In genomic region chr17:77600346-77600745, GRCh38 we compare ENCODE assay signal across 16 cellular contexts.
"Had no signal": no experiment of that assay in that cellular context is flagged by ENCODE, and none has a peak within 500 bp of the region (broad histone marks: within the 10 kb centered on the region; RNA-seq: fewer than 3 reads in every experiment).

No MANE protein-coding gene starts in this region.

- H3K27me3 ChIP-seq: pancreas had no signal

- H3K4me3 ChIP-seq: pancreas, SK-N-MC, smooth muscle cell had no signal

- H3K4me1 Mint-ChIP-seq: activated naive CD8-positive, alpha-beta T cell treated with anti-CD3 and anti-CD28 coated beads, Interleukin-2, amount 50 U/mL, for 24 hours; endodermal cell; stimulated activated memory B cell treated with anti-CD40 and anti-IgM and Interleukin-4, amounts not matched to agents 10 μg/mL and 1 μg/mL and 100 μg/mL, for 72 hours had no signal

- H3K9me3 Mint-ChIP-seq: activated CD8-positive, alpha-beta T cell treated with anti-CD3 and anti-CD28 coated beads for 36 hours; activated naive CD8-positive, alpha-beta T cell treated with anti-CD3 and anti-CD28 coated beads, Interleukin-2, amount 50 U/mL, for 24 hours; dendritic cell treated with granulocyte-macrophage colony-stimulating factor and Interleukin-4, amounts not matched to agents 40 ng/mL and 50 ng/mL, for 4 days; endodermal cell; stimulated activated memory B cell treated with anti-CD40 and anti-IgM and Interleukin-4, amounts not matched to agents 10 μg/mL and 1 μg/mL and 100 μg/mL, for 72 hours had no signal

- DNase-seq: activated CD8-positive, alpha-beta memory T cell treated with anti-CD3 and anti-CD28 coated beads, Interleukin-2, amount 50 U/mL, for 48 hours; activated CD8-positive, alpha-beta T cell treated with anti-CD3 and anti-CD28 coated beads for 36 hours; activated naive CD4-positive, alpha-beta T cell treated with Interleukin-2 at 50 U/mL for 16 hours; activated naive CD8-positive, alpha-beta T cell treated with anti-CD3 and anti-CD28 coated beads, Interleukin-2, amount 50 U/mL, for 24 hours; caudate nucleus; endodermal cell; mesendoderm; retina; T-helper 1 cell had no signal

- H3K27me3 Mint-ChIP-seq: activated CD8-positive, alpha-beta T cell treated with anti-CD3 and anti-CD28 coated beads for 36 hours had no signal

- H3K27ac Mint-ChIP-seq: activated CD8-positive, alpha-beta T cell treated with anti-CD3 and anti-CD28 coated beads for 36 hours; activated naive CD8-positive, alpha-beta T cell treated with anti-CD3 and anti-CD28 coated beads, Interleukin-2, amount 50 U/mL, for 24 hours; dendritic cell treated with granulocyte-macrophage colony-stimulating factor and Interleukin-4, amounts not matched to agents 40 ng/mL and 50 ng/mL, for 4 days; endodermal cell; stimulated activated memory B cell treated with anti-CD40 and anti-IgM and Interleukin-4, amounts not matched to agents 10 μg/mL and 1 μg/mL and 100 μg/mL, for 72 hours had no signal

- H3K36me3 ChIP-seq: pancreas had no signal

- ATAC-seq: activated CD8-positive, alpha-beta T cell treated with anti-CD3 and anti-CD28 coated beads for 36 hours; activated naive CD8-positive, alpha-beta T cell treated with anti-CD3 and anti-CD28 coated beads, Interleukin-2, amount 50 U/mL, for 24 hours; left lobe of liver; stimulated activated memory B cell treated with anti-CD40 and anti-IgM and Interleukin-4, amounts not matched to agents 10 μg/mL and 1 μg/mL and 100 μg/mL, for 72 hours had no signal

- FAIRE-seq: pancreas had no signal

- H3K4me3 Mint-ChIP-seq: activated CD8-positive, alpha-beta T cell treated with anti-CD3 and anti-CD28 coated beads for 36 hours; activated naive CD8-positive, alpha-beta T cell treated with anti-CD3 and anti-CD28 coated beads, Interleukin-2, amount 50 U/mL, for 24 hours; dendritic cell treated with granulocyte-macrophage colony-stimulating factor and Interleukin-4, amounts not matched to agents 40 ng/mL and 50 ng/mL, for 4 days; endodermal cell; stimulated activated memory B cell treated with anti-CD40 and anti-IgM and Interleukin-4, amounts not matched to agents 10 μg/mL and 1 μg/mL and 100 μg/mL, for 72 hours had no signal

- H3K27ac ChIP-seq: pancreas, SK-N-MC, VCaP had no signal

- H3K4me1 ChIP-seq: pancreas had no signal

- H3K36me3 Mint-ChIP-seq: stimulated activated memory B cell treated with anti-CD40 and anti-IgM and Interleukin-4, amounts not matched to agents 10 μg/mL and 1 μg/mL and 100 μg/mL, for 72 hours had no signal

- H3K9me3 ChIP-seq: pancreas had no signal
